Comparison of ENCODE assay signal across 9 cellular contexts in the genomic region with DNA sequence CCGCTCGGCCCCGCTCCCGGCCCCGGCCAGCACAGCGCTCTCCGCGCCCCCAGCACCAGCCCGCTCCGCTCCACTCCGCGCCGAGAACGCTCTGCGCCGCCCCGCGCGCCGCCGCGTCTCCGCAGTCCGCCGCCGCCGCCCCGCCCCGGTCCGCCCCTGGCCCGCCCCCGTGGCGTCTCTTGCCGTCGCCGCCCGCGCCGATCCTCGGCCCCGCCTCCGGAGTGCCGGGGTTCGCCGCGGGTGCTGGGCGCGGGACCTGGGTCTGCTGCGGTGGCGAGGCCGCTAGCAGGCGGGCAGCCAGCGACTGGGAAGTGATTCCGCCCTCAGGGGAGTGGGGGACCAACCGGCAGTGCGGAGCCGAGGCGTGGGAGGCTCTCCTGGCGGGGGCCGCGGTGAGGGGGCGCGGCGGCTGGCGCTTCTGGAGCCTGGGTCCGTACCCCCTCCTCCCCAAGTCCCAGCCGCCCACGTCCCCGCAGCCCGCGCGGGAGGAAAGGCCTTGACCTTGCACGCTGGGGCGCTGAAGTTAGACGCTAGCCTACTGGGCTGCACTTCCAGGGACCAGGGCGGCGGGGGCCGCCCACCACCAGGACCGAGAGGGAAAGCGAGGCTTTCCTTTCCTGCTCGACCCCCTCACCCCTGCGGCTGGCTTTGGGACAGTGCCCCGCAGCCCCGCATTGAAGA. TPM values are rescaled to one million over a fixed set of nuclear protein-coding genes. Genes with fewer than 3 reads are reported as not detected.
DNase-seq lines count a peak whose midpoint lies in the region; ATAC-seq, FAIRE-seq and TF ChIP-seq lines count a peak whose summit lies in the region.
"Had no signal": no experiment of that assay in that cellular context is flagged by ENCODE, and none has a peak within 500 bp of the region (broad histone marks: within the 10 kb centered on the region; RNA-seq: fewer than 3 reads in every experiment).

A gene with protein sequence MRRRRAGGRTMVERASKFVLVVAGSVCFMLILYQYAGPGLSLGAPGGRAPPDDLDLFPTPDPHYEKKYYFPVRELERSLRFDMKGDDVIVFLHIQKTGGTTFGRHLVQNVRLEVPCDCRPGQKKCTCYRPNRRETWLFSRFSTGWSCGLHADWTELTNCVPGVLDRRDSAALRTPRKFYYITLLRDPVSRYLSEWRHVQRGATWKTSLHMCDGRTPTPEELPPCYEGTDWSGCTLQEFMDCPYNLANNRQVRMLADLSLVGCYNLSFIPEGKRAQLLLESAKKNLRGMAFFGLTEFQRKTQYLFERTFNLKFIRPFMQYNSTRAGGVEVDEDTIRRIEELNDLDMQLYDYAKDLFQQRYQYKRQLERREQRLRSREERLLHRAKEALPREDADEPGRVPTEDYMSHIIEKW (minus strand): TSS at position 93 of the 681 bp plus-strand sequence. CDS start 305 bp downstream, outside the sequence.

- TF ChIP-seq EP300 in K562 (IDR thresholded peaks at IDR 0.05; ENCODE audit: low read length) (no peak), sigmoid colon (IDR thresholded peaks at IDR 0.05) (no peak)

- FAIRE-seq in K562 (lab: Jason Lieb, UNC) = no peak

- intact Hi-C loops in K562 (cut with micrococcal nuclease) (no loop called here), sigmoid colon (cut with DNase I) (no loop called here)

- WGBS in K562 (ENCODE audit: insufficient coverage, low coverage, missing lambda C conversion rate) = 5% methylated on average over 34 of the region's 84 CpGs
- WGBS in iPS DF 6.9 (ENCODE audit: insufficient coverage, insufficient read length) = no CpG with 5 or more reads among the region's 84 CpGs
- WGBS in sigmoid colon, 2 donors = 1 to 2% methylated on average over 84 of the region's 84 CpGs

- H3K79me2 ChIP-seq in K562 (ENCODE audit: control insufficient read depth, insufficient read depth, low read length) = no peaks in the 10 kb centered on the region

- peak within 1 kb of the TSS; percentile 89 for H2AFZ ChIP-seq in K562 (ENCODE audit: low read depth, low read length)

- BruUV-seq in K562 (replicated peaks; lab: Mats Ljungman, UMichigan) = no TSS peak

- DNase-seq in DMS53 (lab: John Stamatoyannopoulos, UW) (peak; percentile 80), DMS53 treated with DMSO at 0.1 percent for 48 hours (lab: John Stamatoyannopoulos, UW; ENCODE audit: unreplicated experiment) (no peak), NCI-H146 treated with DMSO at 0.1 percent for 48 hours (lab: John Stamatoyannopoulos, UW; ENCODE audit: unreplicated experiment) (peak; percentile 53), UCSD-AML1 (lab: John Stamatoyannopoulos, UW; ENCODE audit: unreplicated experiment) (peak; percentile 84), K562 (ENCODE audit: extremely low read depth in 1 of 4, low spot score in 3 of 4) (peak; percentile 87 to 92 (median 90)), iPS DF 6.9 (ENCODE audit: low read depth, low spot score) (no peak), sigmoid colon (peak; percentile 91)

- TF ChIP-seq RAD21 in K562 (CRISPR knock-in tag; conservative IDR thresholded peaks at IDR 0.05 in 1 of 2, IDR thresholded peaks at IDR 0.05 in 1 of 2) = no peak

- no peak for TF ChIP-seq POLR2A in K562 (conservative IDR thresholded peaks at IDR 0.05)
- no peak for TF ChIP-seq POLR2A in sigmoid colon (IDR thresholded peaks at IDR 0.05)

- H4K20me1 ChIP-seq in K562 (replicated peaks; ENCODE audit: control insufficient read depth, insufficient read depth, low read length) = peaks cover 38% of the 10 kb centered on the region

- H3K27me3 ChIP-seq in K562 (ENCODE audit: control insufficient read depth in 2 of 2, insufficient read depth in 2 of 2, low read length in 2 of 2) = peaks cover 0 to 8% of the 10 kb centered on the region in 2 experiments; a peak in 2 of 5 replicates
- H3K27me3 ChIP-seq in iPS DF 6.9 (ENCODE audit: control insufficient read depth, insufficient read depth, low read length) = no peaks in the 10 kb centered on the region; the same call in 1 of the 2 replicates
- H3K27me3 ChIP-seq in sigmoid colon = no peaks in the 10 kb centered on the region

- H3K4me3 ChIP-seq in K562 = peak within 1 kb of the TSS; percentile 50
- peak within 1 kb of the TSS; percentile 78 for H3K4me3 ChIP-seq in iPS DF 6.9 (ENCODE audit: low read length)
- H3K4me3 ChIP-seq in sigmoid colon = peak within 1 kb of the TSS; percentile 54 to 97 (median 77)

- H3K27ac ChIP-seq in K562 (ENCODE audit: extremely low read depth, low read depth, low read length) (no peak within 1 kb of the TSS), iPS DF 6.9 (ENCODE audit: low read length) (no peak within 1 kb of the TSS), sigmoid colon (peak within 1 kb of the TSS; percentile 63 to 81 (median 75))
- H3K27ac ChIP-seq: 22Rv1 had no signal

- ATAC-seq in HG02840 (IDR thresholded peaks at IDR 0.05; ENCODE audit: low FRiP score, unreplicated experiment) (peak; percentile 61), K562 (peak; percentile 85)

- H3K36me3 ChIP-seq in K562 (ENCODE audit: control insufficient read depth, insufficient read depth, low read length) = no peaks in the 10 kb centered on the region
- no peaks in the 10 kb centered on the region for H3K36me3 ChIP-seq in iPS DF 6.9 (ENCODE audit: control insufficient read depth, insufficient read depth, low read length)
- H3K36me3 ChIP-seq in sigmoid colon = no peaks in the 10 kb centered on the region

- TF ChIP-seq CTCF in K562 (IDR thresholded peaks at IDR 0.05 in 2 of 3, conservative IDR thresholded peaks at IDR 0.05 in 1 of 3; ENCODE audit: insufficient read depth in 2 of 3, low read depth in 1 of 3, low read length in 3 of 3) (no peak), sigmoid colon (IDR thresholded peaks at IDR 0.05) (no peak)

- peak within 1 kb of the TSS; percentile 56 to 93; a peak in 3 of 4 replicates for H3K9ac ChIP-seq in K562 (ENCODE audit: insufficient read depth in 1 of 2, low read depth in 2 of 2, low read length in 2 of 2)

- H3K9me3 ChIP-seq in K562 (replicated peaks; ENCODE audit: control insufficient read depth, insufficient read depth, low read depth, low read length) (no peaks in the 10 kb centered on the region), iPS DF 6.9 (ENCODE audit: control insufficient read depth, insufficient read depth, low read length) (no peaks in the 10 kb centered on the region), sigmoid colon (no peaks in the 10 kb centered on the region)

- CTCF ChIA-PET in K562 (lab: Yijun Ruan, JAX; ENCODE audit: low intra/inter-chr PET ratio) = interaction anchor here (0.7 kb wide), 1 partner anchor 25 kb away, joined by 3 read pairs; no protein-coding TSS in a partner anchor

- in situ Hi-C loops in K562 (cut with MboI) = no loop called here

- H3K9me1 ChIP-seq in K562 (ENCODE audit: control insufficient read depth, insufficient read depth, low read length) = peaks cover 4% of the 10 kb centered on the region

- H3K4me1 ChIP-seq in K562 (replicated peaks in 1 of 2; ENCODE audit: control insufficient read depth in 2 of 2, insufficient read depth in 2 of 2, low read length in 2 of 2) = peaks cover 2 to 72% of the 10 kb centered on the region in 2 experiments; a peak in 3 of 5 replicates
- H3K4me1 ChIP-seq in iPS DF 6.9 (ENCODE audit: control insufficient read depth, insufficient read depth, low read length) = peaks cover 25% of the 10 kb centered on the region
- peaks cover 0 to 63% (median 56%) of the 10 kb centered on the region in 4 donors for H3K4me1 ChIP-seq in sigmoid colon

- POLR2A ChIA-PET in K562 (lab: Yijun Ruan, JAX) = no interaction called here

- peak within 1 kb of the TSS; percentile 68 for H3K4me2 ChIP-seq in K562 (ENCODE audit: insufficient read depth, low read length)

TF ChIP-seq in K562, 482 proteins besides CTCF, POLR2A, EP300 and RAD21 (continues in another document):
- TF ChIP-seq ILK (tag; IDR thresholded peaks at IDR 0.05; ENCODE audit: borderline replicate concordance, low read depth) (no peak), CREM (IDR thresholded peaks at IDR 0.05; ENCODE audit: low read depth) (peak; percentile 2; the same call in 1 of the 2 replicates)

RNA-seq across cellular contexts. Expression of the gene that starts here (rescaled TPM):
- total RNA-seq in K562 (2011; cell fraction: chromatin; rRNA removed; ENCODE audit: low replicate concordance) = 7.0 and 16.3 TPM in 2 replicates
- total RNA-seq in K562 (2011; cell fraction: nucleolus; rRNA removed) = 9.8 and 10.7 TPM in 2 replicates
- 6.6 and 7.6 TPM in 2 replicates for total RNA-seq in K562 (2011; cell fraction: nucleoplasm; rRNA removed)
- total RNA-seq in K562 (2014; rRNA removed) (5.9 and 12.1 TPM in 2 replicates), K562 (2014; rRNA removed; fragmentation: Illumina TruSeq; extraction: Trizol) (1.6 and 2.0 TPM in 2 replicates), K562 (2015; rRNA removed; fragmentation: Illumina TruSeq; extraction: Trizol) (6.7 and 7.1 TPM in 2 replicates), K562 (2021) (7.3 and 7.4 TPM in 2 replicates), sigmoid colon (10 to 100 TPM; 13.2 to 27.4 (median 17.1) TPM)
- polyA plus RNA-seq in K562 (2011; rRNA removed) (1.6 and 1.8 TPM in 2 replicates), K562 (2014; fragmentation: Illumina TruSeq; extraction: Trizol) (3.8 and 4.2 TPM in 2 replicates), K562 (2014; fragmentation: Nextera tagmentation; extraction: Ambion mirVana) (under 1 TPM; 0.06 to 0.08 TPM), K562 (2014; rRNA removed) (4.0 and 4.5 TPM in 2 replicates), sigmoid colon (10 to 100 TPM; 12.0 to 25.1 (median 12.7) TPM)
- polyA plus RNA-seq in K562 (2011; cell fraction: cytosol; rRNA removed) = 2.4 and 6.4 TPM in 2 replicates
- polyA plus RNA-seq in K562 (2011; cell fraction: nucleus; rRNA removed) = 1.7 and 4.2 TPM in 2 replicates
- 7.4 and 9.3 TPM in 2 replicates for polyA plus RNA-seq in K562 (2012)
- polyA minus RNA-seq in K562 (2011; rRNA and poly(A)+ RNA removed) = 1.8 and 3.2 TPM in 2 replicates
- 4.0 and 4.2 TPM in 2 replicates for polyA minus RNA-seq in K562 (2011; cell fraction: cytosol; rRNA and poly(A)+ RNA removed)
- polyA minus RNA-seq in K562 (2011; cell fraction: nucleus; rRNA and poly(A)+ RNA removed) = 7.3 and 11.7 TPM in 2 replicates

Comparison
In these comparisons a context has a peak if more than half of its experiments do, and no peak if none do; other contexts are left out.
1. DNase-seq: peak in DMS53 (single experiment), NCI-H146 treated with DMSO at 0.1 percent for 48 hours (single experiment), UCSD-AML1 (single experiment), K562 (4 of 4) and sigmoid colon (single experiment); none in DMS53 treated with DMSO at 0.1 percent for 48 hours (single experiment) and iPS DF 6.9 (single experiment).
2. H3K27ac ChIP-seq: peak in sigmoid colon (4 of 4); none in K562 (single experiment) and iPS DF 6.9 (single experiment).
3. Peak in every context shown above with its lines, with median percentiles within 50 percentile points of each other: H3K4me3 ChIP-seq.